ENCODE assay signal across 8 cellular contexts in genomic region chr16:85173981-85174751, GRCh38.
DNase-seq lines count a peak whose midpoint lies in the region; ATAC-seq and TF ChIP-seq lines count a peak whose summit lies in the region.

No MANE protein-coding gene starts in this region.

- H3K27me3 ChIP-seq in iPS-15b (ENCODE audit: control insufficient read depth, insufficient read depth, low read length) (peaks cover 6% of the 10 kb centered on the region), suprapubic skin (peaks cover 16% of the 10 kb centered on the region)

- H3K4me1 ChIP-seq in iPS-15b (ENCODE audit: control insufficient read depth, insufficient read depth, low read length) (peaks cover 9% of the 10 kb centered on the region), suprapubic skin (peaks cover 62% of the 10 kb centered on the region)

- WGBS in suprapubic skin = 58% methylated on average over 13 of the region's 16 CpGs

- H3K9me3 ChIP-seq in iPS-15b (ENCODE audit: control insufficient read depth, insufficient read depth, low read length) (no peaks in the 10 kb centered on the region), suprapubic skin (no peaks in the 10 kb centered on the region)

- TF ChIP-seq EP300 in suprapubic skin (IDR thresholded peaks at IDR 0.05) = no peak

- ATAC-seq in GM21360 (IDR thresholded peaks at IDR 0.05; ENCODE audit: unreplicated experiment) = no peak

- DNase-seq in NCI-H2081 (lab: John Stamatoyannopoulos, UW) (peak; percentile 38 to 58), NCI-H2081 treated with DMSO at 0.1 percent for 48 hours (lab: John Stamatoyannopoulos, UW) (no peak), T1000 (lab: John Stamatoyannopoulos, UW) (peak; percentile 23), suprapubic skin (ENCODE audit: low spot score in 2 of 2) (no peak)
- no peak for DNase-seq in stimulated activated CD8-positive, alpha-beta memory T cell treated with anti-CD3 and anti-CD28 coated beads, Interleukin-4, amount 100 ng/mL, for 48 hours
- no peak for DNase-seq in activated naive CD4-positive, alpha-beta T cell treated with anti-CD3 and anti-CD28 coated beads, Interleukin-2, amount 50 U/mL, for 16 hours

- H3K27ac ChIP-seq in suprapubic skin = no peak overlapping the region

- H3K4me3 ChIP-seq in iPS-15b (ENCODE audit: low read depth, low read length) = no peak overlapping the region
- peak overlapping the region; percentile 5 for H3K4me3 ChIP-seq in suprapubic skin

- no peak for TF ChIP-seq CTCF in suprapubic skin (IDR thresholded peaks at IDR 0.05)

- no peaks in the 10 kb centered on the region for H3K36me3 ChIP-seq in iPS-15b (ENCODE audit: control insufficient read depth, insufficient read depth, low read length)
- no peaks in the 10 kb centered on the region for H3K36me3 ChIP-seq in suprapubic skin

- peak overlapping the region; percentile 37 for H3K9ac ChIP-seq in iPS-15b (ENCODE audit: low read depth, low read length)

- no peak for TF ChIP-seq POLR2A in suprapubic skin (IDR thresholded peaks at IDR 0.05)

Comparison
In these comparisons a context has a peak if more than half of its experiments do, and no peak if none do; other contexts are left out.
1. DNase-seq: peak in NCI-H2081 (2 of 2) and T1000 (single experiment); none in NCI-H2081 treated with DMSO at 0.1 percent for 48 hours (single experiment), suprapubic skin (0 of 2), stimulated activated CD8-positive, alpha-beta memory T cell treated with anti-CD3 and anti-CD28 coated beads, Interleukin-4, amount 100 ng/mL, for 48 hours (single experiment) and activated naive CD4-positive, alpha-beta T cell treated with anti-CD3 and anti-CD28 coated beads, Interleukin-2, amount 50 U/mL, for 16 hours (single experiment).